Comparison of ENCODE assay signal across 17 cellular contexts in genomic region chr12:105275997-105276760, GRCh38. TPM values are rescaled to one million over a fixed set of nuclear protein-coding genes. Genes with fewer than 3 reads are reported as not detected.
DNase-seq lines count a peak whose midpoint lies in the region; ATAC-seq and TF ChIP-seq lines count a peak whose summit lies in the region.
"Had no signal": no experiment of that assay in that cellular context is flagged by ENCODE, and none has a peak within 500 bp of the region (broad histone marks: within the 10 kb centered on the region; RNA-seq: fewer than 3 reads in every experiment).

No MANE protein-coding gene starts in this region.

- H3K27ac ChIP-seq in gastrocnemius medialis = peak overlapping the region in 1 of 4 donors; percentile 38
- H3K27ac ChIP-seq: heart right ventricle, Peyer's patch had no signal

- ATAC-seq in activated CD4-positive, alpha-beta T cell treated with anti-CD3 and anti-CD28 coated beads for 36 hours = peak; percentile 73
- ATAC-seq in WTC11 = peak; percentile 38
- peak; percentile 84 to 85 for ATAC-seq in gastrocnemius medialis
- ATAC-seq in HG03378 (IDR thresholded peaks at IDR 0.05; ENCODE audit: unreplicated experiment) = no peak
- ATAC-seq: heart right ventricle had no signal

- H3K9me3 ChIP-seq in gastrocnemius medialis = no peaks in the 10 kb centered on the region
- H3K9me3 ChIP-seq: heart right ventricle, Peyer's patch had no signal

- H3K36me3 ChIP-seq in gastrocnemius medialis = no peaks in the 10 kb centered on the region
- H3K36me3 ChIP-seq: heart right ventricle, Peyer's patch had no signal

- no peaks in the 10 kb centered on the region for H3K4me1 ChIP-seq in gastrocnemius medialis
- H3K4me1 ChIP-seq: heart right ventricle, Peyer's patch had no signal

- H3K4me1 Mint-ChIP-seq in activated CD4-positive, alpha-beta T cell treated with anti-CD3 and anti-CD28 coated beads for 36 hours = peaks cover 3% of the 10 kb centered on the region
- peaks cover 10% of the 10 kb centered on the region for H3K4me1 Mint-ChIP-seq in WTC11
- H3K4me1 Mint-ChIP-seq in type B pancreatic cell (ENCODE audit: unreplicated experiment) = no peaks in the 10 kb centered on the region

- H3K36me3 Mint-ChIP-seq in activated CD4-positive, alpha-beta T cell treated with anti-CD3 and anti-CD28 coated beads for 36 hours (ENCODE audit: low read depth) = no peaks in the 10 kb centered on the region
- H3K36me3 Mint-ChIP-seq in WTC11 (no peaks in the 10 kb centered on the region), type B pancreatic cell (no peaks in the 10 kb centered on the region)

- no peak overlapping the region for H3K27ac Mint-ChIP-seq in activated CD4-positive, alpha-beta T cell treated with anti-CD3 and anti-CD28 coated beads for 36 hours
- H3K27ac Mint-ChIP-seq in WTC11 (no peak overlapping the region), type B pancreatic cell (no peak overlapping the region)
- H3K27ac Mint-ChIP-seq: T-helper 1 cell treated with Interleukin-12 subunit alpha and Interleukin-12 subunit beta and Interleukin-4 antibody, amounts not matched to agents 30 μg/mL and 1 μg/mL, for 36 hours had no signal

- no peaks in the 10 kb centered on the region for H3K27me3 Mint-ChIP-seq in activated CD4-positive, alpha-beta T cell treated with anti-CD3 and anti-CD28 coated beads for 36 hours
- no peaks in the 10 kb centered on the region for H3K27me3 Mint-ChIP-seq in WTC11 (ENCODE audit: low read depth)
- no peaks in the 10 kb centered on the region for H3K27me3 Mint-ChIP-seq in type B pancreatic cell

- H3K9me3 Mint-ChIP-seq in activated CD4-positive, alpha-beta T cell treated with anti-CD3 and anti-CD28 coated beads for 36 hours (ENCODE audit: low read depth) = no peaks in the 10 kb centered on the region
- H3K9me3 Mint-ChIP-seq in WTC11 (peaks cover 8% of the 10 kb centered on the region), type B pancreatic cell (no peaks in the 10 kb centered on the region)
- H3K9me3 Mint-ChIP-seq: T-helper 1 cell treated with Interleukin-12 subunit alpha and Interleukin-12 subunit beta and Interleukin-4 antibody, amounts not matched to agents 30 μg/mL and 1 μg/mL, for 36 hours had no signal

- in situ Hi-C loops in gastrocnemius medialis (cut with MboI; ENCODE audit: low sequenced_read_pairs in 4 of 4) = loop anchor here in 2 of 4 donors (5.0 to 10.0 kb wide), 2 partner anchors 106 to 109 kb away; no protein-coding TSS in a partner anchor
- in situ Hi-C loops in G401 (cut with HindIII; ENCODE audit: low sequenced_read_pairs) = no loop called here

- no peak overlapping the region for H3K4me3 ChIP-seq in gastrocnemius medialis
- H3K4me3 ChIP-seq: heart right ventricle, Peyer's patch had no signal

- POLR2A ChIA-PET in activated CD4-positive, alpha-beta T cell treated with anti-CD3 and anti-CD28 coated beads for 36 hours (lab: Charles Lee) = no interaction called here
- POLR2A ChIA-PET in WTC11 (lab: Charles Lee) = no interaction called here

- TF ChIP-seq POLR2A in gastrocnemius medialis (IDR thresholded peaks at IDR 0.05) = no peak

- intact Hi-C loops in activated CD4-positive, alpha-beta T cell treated with anti-CD3 and anti-CD28 coated beads for 36 hours (cut with DNase I, micrococcal nuclease) = no loop called here
- intact Hi-C loops in gastrocnemius medialis (cut with DNase I; ENCODE audit: low total_unique reads) = loop anchor here (5.0 kb wide), 1 partner anchor 46 kb away; no protein-coding TSS in a partner anchor

- no peaks in the 10 kb centered on the region for H3K27me3 ChIP-seq in gastrocnemius medialis
- H3K27me3 ChIP-seq: Peyer's patch had no signal

- TF ChIP-seq CTCF in WTC11 (IDR thresholded peaks at IDR 0.05) (no peak), gastrocnemius medialis (IDR thresholded peaks at IDR 0.05 in 4 of 5, conservative IDR thresholded peaks at IDR 0.05 in 1 of 5) (no peak), type B pancreatic cell (conservative IDR thresholded peaks at IDR 0.05) (no peak)

- CTCF ChIA-PET in activated CD4-positive, alpha-beta T cell treated with anti-CD3 and anti-CD28 coated beads for 36 hours (lab: Charles Lee) = no interaction called here
- CTCF ChIA-PET in WTC11 (lab: Charles Lee) = interaction anchor here (1.0 kb wide), 1 partner anchor 40 kb away, joined by 4 read pairs; the partner anchor contains the start of gene APPL2

- H3K4me3 Mint-ChIP-seq in activated CD4-positive, alpha-beta T cell treated with anti-CD3 and anti-CD28 coated beads for 36 hours = no peak overlapping the region
- H3K4me3 Mint-ChIP-seq in WTC11 (no peak overlapping the region), type B pancreatic cell (no peak overlapping the region)
- H3K4me3 Mint-ChIP-seq: T-helper 1 cell treated with Interleukin-12 subunit alpha and Interleukin-12 subunit beta and Interleukin-4 antibody, amounts not matched to agents 30 μg/mL and 1 μg/mL, for 36 hours had no signal

- no peak for DNase-seq in activated CD4-positive, alpha-beta T cell treated with anti-CD3 and anti-CD28 coated beads for 36 hours
- DNase-seq in activated CD4-positive, alpha-beta T cell treated with anti-CD3 and anti-CD28 coated beads for 1 hour = no peak
- DNase-seq in NCI-H2081 treated with DMSO at 0.1 percent for 48 hours (lab: John Stamatoyannopoulos, UW) = peak; percentile 68
- no peak for DNase-seq in WTC11 (ENCODE audit: low spot score)
- peak in 1 of 2 donors; percentile 5 for DNase-seq in gastrocnemius medialis
- DNase-seq in type B pancreatic cell (ENCODE audit: extremely low spot score, unreplicated experiment) = no peak
- no peak for DNase-seq in G401 (ENCODE audit: low spot score)
- DNase-seq: activated CD4-positive, alpha-beta T cell treated with anti-CD3 and anti-CD28 coated beads for 48 hours; activated T-cell treated with anti-CD3 and anti-CD28 coated beads, Interleukin-2, amount 50 U/mL, for 1 hour; heart right ventricle; IMR-90; kidney glomerular epithelial cell; NCI-H2227 treated with DMSO at 0.1 percent for 48 hours; Peyer's patch; posterior cingulate gyrus had no signal

TF ChIP-seq in WTC11, 78 proteins besides CTCF, POLR2A, EP300 and RAD21 (continues in another document):
- no peak for TF ChIP-seq ZNF425 (CRISPR knock-in tag; conservative IDR thresholded peaks at IDR 0.05)
- no peak for TF ChIP-seq STAT6 (CRISPR knock-in tag; conservative IDR thresholded peaks at IDR 0.05; ENCODE audit: low read depth)
- TF ChIP-seq JUN (CRISPR knock-in tag; IDR thresholded peaks at IDR 0.05) = no peak
- TF ChIP-seq FOXK1 (CRISPR knock-in tag; IDR thresholded peaks at IDR 0.05) = no peak
- TF ChIP-seq IRF1 (CRISPR knock-in tag; IDR thresholded peaks at IDR 0.05) = no peak
- no peak for TF ChIP-seq GABPB1 (CRISPR knock-in tag; IDR thresholded peaks at IDR 0.05)

RNA-seq across cellular contexts. Expression of gene APPL2, which starts 40.2 kb away (rescaled TPM):
- 10 to 100 TPM; 13.9 to 17.2 TPM for total RNA-seq in activated CD4-positive, alpha-beta T cell treated with anti-CD3 and anti-CD28 coated beads for 36 hours
- 16.1 to 21.7 TPM (median 19.9 TPM) in 3 replicates for total RNA-seq in WTC11 (2021)
- 10 to 100 TPM; 12.8 to 24.3 (median 19.8) TPM for total RNA-seq in gastrocnemius medialis
- 38.3 and 46.1 TPM in 2 replicates for total RNA-seq in type B pancreatic cell (ENCODE audit: low replicate concordance)
- total RNA-seq in G401 (2014; rRNA removed; shearing (Covaris generic)) = 36.4 and 36.5 TPM in 2 replicates

RNA-seq across cellular contexts. Expression of gene C12orf75, which starts 54.3 kb away (rescaled TPM):
- total RNA-seq in activated CD4-positive, alpha-beta T cell treated with anti-CD3 and anti-CD28 coated beads for 36 hours = 10 to 100 TPM; 53.8 to 59.9 TPM
- 25.5 to 31.2 TPM (median 27.4 TPM) in 3 replicates for total RNA-seq in WTC11 (2021)
- total RNA-seq in gastrocnemius medialis = 10 to 100 TPM in 3 of 4 donors, 1 to 10 TPM in 1; 4.3 to 73.0 (median 17.3) TPM
- 43.1 and 45.6 TPM in 2 replicates for total RNA-seq in type B pancreatic cell (ENCODE audit: low replicate concordance)
- 52.6 and 61.8 TPM in 2 replicates for total RNA-seq in G401 (2014; rRNA removed; shearing (Covaris generic))
